ENCODE assay signal across 8 cellular contexts in genomic region chr2:119290859-119291587, GRCh38.
DNase-seq lines count a peak whose midpoint lies in the region; ATAC-seq and TF ChIP-seq lines count a peak whose summit lies in the region.

No MANE protein-coding gene starts in this region.

- H3K4me3 ChIP-seq in fibroblast of villous mesenchyme (ENCODE audit: low read depth, low read length) (no peak overlapping the region), ovary (no peak overlapping the region)

- TF ChIP-seq CTCF in fibroblast of villous mesenchyme (IDR thresholded peaks at IDR 0.05; ENCODE audit: insufficient read depth, low read depth, low read length): peak; percentile 84
- peak; percentile 44 to 68 (median 64) for TF ChIP-seq CTCF in ovary (IDR thresholded peaks at IDR 0.05)

- no peaks in the 10 kb centered on the region for H3K36me3 ChIP-seq in ovary

- WGBS in ovary, 3 donors: 50 to 78% (median 54%) methylated on average over 15 of the region's 15 CpGs

- intact Hi-C loops in ovary (cut with DNase I): loop anchor here in 1 of 4 donors (2.0 to 10.0 kb wide), 2 partner anchors 278 to 406 kb away; no protein-coding TSS in a partner anchor

- ATAC-seq in HG03175 (IDR thresholded peaks at IDR 0.05; ENCODE audit: unreplicated experiment) (peak; percentile 90), GM18867 (IDR thresholded peaks at IDR 0.05; ENCODE audit: unreplicated experiment) (no peak)

- DNase-seq in GM03348 (ENCODE audit: low spot score): peak; percentile 83
- DNase-seq in NCI-H526 treated with DMSO at 0.1 percent for 48 hours (lab: John Stamatoyannopoulos, UW): peak; percentile 75
- peak; percentile 53 for DNase-seq in activated T-cell treated with anti-CD3 and anti-CD28 coated beads for 24 hours (ENCODE audit: low read depth)
- peak; percentile 50 for DNase-seq in fibroblast of villous mesenchyme (ENCODE audit: low read depth)
- peak in 4 of 5 donors; percentile 76 to 83 (median 79) for DNase-seq in ovary
- peak; percentile 90 for DNase-seq in ureter (ENCODE audit: low spot score)

- H3K4me1 ChIP-seq in ovary (ENCODE audit: insufficient read depth): no peaks in the 10 kb centered on the region

- no peak for TF ChIP-seq EP300 in ovary (IDR thresholded peaks at IDR 0.05)

- no peaks in the 10 kb centered on the region for H3K27me3 ChIP-seq in ovary

- no peaks in the 10 kb centered on the region for H3K9me3 ChIP-seq in ovary

- TF ChIP-seq POLR2A in ovary (IDR thresholded peaks at IDR 0.05): no peak

- no peak overlapping the region for H3K27ac ChIP-seq in ovary
